In genomic region chr17:32926789-32927188, GRCh38 we compare ENCODE assay signal across 3 cellular contexts. TPM values are rescaled to one million over a fixed set of nuclear protein-coding genes. Genes with fewer than 3 reads are reported as not detected.
"Had no signal": no experiment of that assay in that cellular context is flagged by ENCODE, and none has a peak within 500 bp of the region (broad histone marks: within the 10 kb centered on the region; RNA-seq: fewer than 3 reads in every experiment).

No MANE protein-coding gene starts in this region.

RNA-seq across cellular contexts. Expression of gene TMEM98, which starts 1.2 kb away (rescaled TPM):
- total RNA-seq: activated B cell treated with CpG ODN at 0.5 μM for 24 hours; activated CD8-positive, alpha-beta T cell treated with anti-CD3 and anti-CD28 coated beads for 36 hours had no signal
- polyA plus RNA-seq: immature natural killer cell had no signal
